ENCODE assay signal across 8 cellular contexts in the genomic region with DNA sequence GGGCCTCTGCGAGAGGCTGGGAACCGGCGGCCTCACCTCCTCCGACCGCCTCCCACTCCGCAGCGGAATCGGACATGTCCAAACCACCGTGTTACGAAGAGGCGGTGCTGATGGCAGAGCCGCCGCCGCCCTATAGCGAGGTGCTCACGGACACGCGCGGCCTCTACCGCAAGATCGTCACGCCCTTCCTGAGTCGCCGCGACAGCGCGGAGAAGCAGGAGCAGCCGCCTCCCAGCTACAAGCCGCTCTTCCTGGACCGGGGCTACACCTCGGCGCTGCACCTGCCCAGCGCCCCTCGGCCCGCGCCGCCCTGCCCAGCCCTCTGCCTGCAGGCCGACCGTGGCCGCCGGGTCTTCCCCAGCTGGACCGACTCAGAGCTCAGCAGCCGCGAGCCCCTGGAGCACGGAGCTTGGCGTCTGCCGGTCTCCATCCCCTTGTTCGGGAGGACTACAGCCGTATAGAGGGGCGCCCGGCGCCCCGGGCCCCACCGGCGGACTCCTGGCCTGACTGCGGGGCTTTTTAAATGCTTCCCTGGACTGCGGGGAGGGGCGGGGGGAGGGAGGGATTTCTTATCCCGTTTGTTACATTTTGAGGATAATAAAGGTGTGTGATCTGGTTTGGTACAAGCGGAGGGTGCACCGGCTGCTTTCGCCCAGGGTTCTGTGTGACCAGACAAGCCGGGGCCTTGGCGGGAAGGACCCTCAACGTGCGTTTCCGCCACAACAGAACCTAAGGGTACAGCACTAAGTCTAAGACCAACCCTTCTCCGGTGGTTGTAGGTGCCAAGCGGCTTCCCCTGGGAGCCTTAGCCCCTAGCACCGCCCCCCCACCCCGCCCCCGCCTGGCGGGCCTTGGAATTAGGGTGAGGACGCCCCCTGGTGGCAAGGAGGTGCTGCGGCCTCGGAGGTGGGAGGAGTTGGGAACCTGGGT. TPM values are rescaled to one million over a fixed set of nuclear protein-coding genes. Genes with fewer than 3 reads are reported as not detected.
DNase-seq lines count a peak whose midpoint lies in the region; ATAC-seq and TF ChIP-seq lines count a peak whose summit lies in the region.

No MANE protein-coding gene starts in this region.

- intact Hi-C loops in OCI-LY7 (cut with micrococcal nuclease; ENCODE audit: unreplicated experiment), result loop anchor here (1.0 to 5.0 kb wide), 3 partner anchors 30 to 344 kb away; partner anchors contain the start of genes GRK6 and PDLIM7

- H3K9me3 ChIP-seq in OCI-LY7 (ENCODE audit: low read length) (no peaks in the 10 kb centered on the region), muscle layer of colon (ENCODE audit: low read length) (no peaks in the 10 kb centered on the region)

- no peaks in the 10 kb centered on the region for H3K79me2 ChIP-seq in OCI-LY7 (ENCODE audit: insufficient read depth, low read depth, low read length)

- peak overlapping the region; percentile 84; the same call in 1 of the 2 replicates for H2AFZ ChIP-seq in OCI-LY7 (ENCODE audit: low read length)

- H4K20me1 ChIP-seq in OCI-LY7 (ENCODE audit: insufficient read depth, low read length), result peaks cover 8% of the 10 kb centered on the region

- CTCF ChIA-PET in OCI-LY7 (lab: Charles Lee; ENCODE audit: unreplicated experiment), result interaction anchor here (0.6 to 3.8 kb wide), 6 partner anchors 27 to 320 kb away, joined by 3 to 20 read pairs (median 6); no protein-coding TSS in a partner anchor

- peak overlapping the region; percentile 76 for H3K4me3 ChIP-seq in OCI-LY7 (ENCODE audit: low read depth, low read length, poor library complexity, severe bottlenecking)
- peak overlapping the region; percentile 66 to 71 for H3K4me3 ChIP-seq in muscle layer of colon (ENCODE audit: low read depth in 1 of 2, low read length in 2 of 2)

- H3K27me3 ChIP-seq in muscle layer of colon (ENCODE audit: control insufficient read depth in 1 of 2, insufficient read depth in 2 of 2, low read length in 2 of 2), result peaks cover 13 to 20% of the 10 kb centered on the region in 2 donors

- H3K4me1 ChIP-seq in OCI-LY7 (ENCODE audit: insufficient read depth, low read length, poor library complexity, severe bottlenecking), result peaks cover 27% of the 10 kb centered on the region
- peaks cover 18% of the 10 kb centered on the region for H3K4me1 ChIP-seq in muscle layer of colon (ENCODE audit: insufficient read depth, low read length)

- peak; percentile 90 for TF ChIP-seq CTCF in OCI-LY7 (conservative IDR thresholded peaks at IDR 0.05; ENCODE audit: low read length)

- BruUV-seq in OCI-LY7 (replicated peaks; lab: Mats Ljungman, UMichigan), result TSS peak; percentile 98

- H3K36me3 ChIP-seq in OCI-LY7 (ENCODE audit: insufficient read depth, low read length) (no peaks in the 10 kb centered on the region; the same call in 1 of the 2 replicates), muscle layer of colon (ENCODE audit: insufficient read depth, low read length) (peaks cover 24% of the 10 kb centered on the region)

- no peak for TF ChIP-seq POLR2A in erythroblast (IDR thresholded peaks at IDR 0.05; ENCODE audit: low read length)

- peak; percentile 4 for ATAC-seq in GM21360 (IDR thresholded peaks at IDR 0.05; ENCODE audit: unreplicated experiment)

- POLR2A ChIA-PET in OCI-LY7 (lab: Charles Lee), result interaction anchor here (0.6 to 2.1 kb wide), 6 partner anchors 12 to 1067 kb away, joined by 3 to 8 read pairs (median 4); partner anchors contain the start of genes HIGD2A and NOP16

- peak; percentile 75 for DNase-seq in COLO829 (ENCODE audit: low spot score)
- DNase-seq in HuH-7.5 (ENCODE audit: low spot score), result peak; percentile 99
- peak; percentile 98 for DNase-seq in OCI-LY7 (ENCODE audit: low spot score)
- peak; percentile 98 for DNase-seq in activated T-cell treated with anti-CD3 and anti-CD28 coated beads for 4 hours
- DNase-seq in erythroblast (lab: John Stamatoyannopoulos, UW), result peak; percentile 90 to 96
- peak; percentile 93 to 97 for DNase-seq in stimulated activated CD8-positive, alpha-beta memory T cell treated with anti-CD3 and anti-CD28 coated beads, Interleukin-7, amount 100 ng/mL, for 1 hour (ENCODE audit: low read depth in 2 of 2)

- H3K9me2 ChIP-seq in OCI-LY7 (ENCODE audit: insufficient read depth, low read length), result no peaks in the 10 kb centered on the region

- H3K27ac ChIP-seq in OCI-LY7 (ENCODE audit: low read depth, low read length, poor library complexity, severe bottlenecking) (peak overlapping the region; percentile 90), muscle layer of colon (ENCODE audit: low read depth, low read length) (peak overlapping the region; percentile 68)

- peak overlapping the region; percentile 88 for H3K4me2 ChIP-seq in OCI-LY7 (ENCODE audit: low read length)

- H3K9ac ChIP-seq in muscle layer of colon (ENCODE audit: low read length), result no peak overlapping the region

RNA-seq across cellular contexts. Expression of gene PRR7, which starts 9.3 kb away (rescaled TPM):
- total RNA-seq in OCI-LY7 (2014; rRNA removed; shearing (Covaris generic)), result 7.0 and 13.6 TPM in 2 replicates
- 12.5 and 12.8 TPM in 2 replicates for total RNA-seq in OCI-LY7 (2022)

RNA-seq across cellular contexts. Expression of gene DBN1, which starts 17.5 kb away (rescaled TPM):
- 11.7 and 17.4 TPM in 2 replicates for total RNA-seq in OCI-LY7 (2014; rRNA removed; shearing (Covaris generic))
- total RNA-seq in OCI-LY7 (2022), result 21.3 and 22.0 TPM in 2 replicates

RNA-seq across cellular contexts. Expression of gene GRK6, which starts 29.4 kb away (rescaled TPM):
- 43.4 and 46.2 TPM in 2 replicates for total RNA-seq in OCI-LY7 (2014; rRNA removed; shearing (Covaris generic))
- 99.4 and 102 TPM in 2 replicates for total RNA-seq in OCI-LY7 (2022)

RNA-seq across cellular contexts. Expression of gene PDLIM7, which starts 41.5 kb away (rescaled TPM):
- total RNA-seq in OCI-LY7 (2014; rRNA removed; shearing (Covaris generic)), result 38.8 and 41.4 TPM in 2 replicates
- 58.0 and 78.9 TPM in 2 replicates for total RNA-seq in OCI-LY7 (2022)

RNA-seq across cellular contexts. Expression of gene F12, which starts 46.6 kb away (rescaled TPM):
- 1.2 TPM in 1 of 2 replicates, not detected in the other for total RNA-seq in OCI-LY7 (2014; rRNA removed; shearing (Covaris generic))
- 3.0 and 3.8 TPM in 2 replicates for total RNA-seq in OCI-LY7 (2022)

Comparison
In these comparisons a context has a peak if more than half of its experiments do, and no peak if none do; other contexts are left out.
1. Peak in every context shown above with its lines: DNase-seq, ATAC-seq, H3K4me3 ChIP-seq and H3K27ac ChIP-seq.